Comparison of ENCODE assay signal across 1 cellular context in the genomic region with DNA sequence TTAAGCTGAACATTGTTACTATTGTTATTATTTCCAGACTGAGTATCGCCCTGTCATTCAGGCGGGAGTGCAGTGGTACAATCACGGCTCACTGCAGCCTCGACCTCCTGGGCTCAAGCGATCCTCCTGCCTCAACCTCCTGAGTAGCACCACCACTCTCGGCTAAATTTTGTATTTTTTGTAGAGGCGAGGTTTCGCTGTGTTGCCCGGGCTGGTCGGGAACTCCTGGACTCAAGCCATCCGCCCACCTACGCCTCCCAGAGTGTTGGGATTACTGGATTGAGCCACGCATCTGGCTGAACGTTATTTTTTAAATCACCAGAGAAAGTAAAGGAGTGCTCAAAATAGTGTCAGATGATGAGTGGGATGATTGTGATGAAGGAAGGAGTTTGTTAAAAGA.
TF ChIP-seq lines count a peak whose summit lies in the region.

No MANE protein-coding gene starts in this region.

TF ChIP-seq in K562, 482 proteins besides CTCF, POLR2A, EP300 and RAD21:
- TF ChIP-seq ZNF766 (CRISPR knock-in tag; conservative IDR thresholded peaks at IDR 0.05) (no peak), E2F3 (CRISPR knock-in tag; IDR thresholded peaks at IDR 0.05) (no peak), EGR1 (conservative IDR thresholded peaks at IDR 0.05) (peak; percentile 50), NEUROD1 (IDR thresholded peaks at IDR 0.05; ENCODE audit: borderline replicate concordance, low read depth, low read length, partially characterized antibody) (no peak), NCOA2 (IDR thresholded peaks at IDR 0.05; ENCODE audit: partially characterized antibody in 2 of 2) (no peak)
